33 cellular contexts compared by ENCODE assay signal in genomic region chr13:94996445-94996844, GRCh38.
"Had no signal": no experiment of that assay in that cellular context is flagged by ENCODE, and none has a peak within 500 bp of the region (broad histone marks: within the 10 kb centered on the region; RNA-seq: fewer than 3 reads in every experiment).

No MANE protein-coding gene starts in this region.

- H3K27ac Mint-ChIP-seq: activated B cell treated with CpG ODN at 0.5 μM for 24 hours; activated CD4-positive, alpha-beta memory T cell treated with anti-CD3 and anti-CD28 coated beads for 36 hours; activated naive CD8-positive, alpha-beta T cell treated with anti-CD3 and anti-CD28 coated beads for 36 hours; activated T-cell treated with anti-CD3 and anti-CD28 coated beads, Interleukin-2, amount 50 U/mL, for 72 hours; activated T-helper 17 cell treated with anti-CD3 and anti-CD28 coated beads, Interleukin-2, amount 50 U/mL, for 72 hours; T-helper 1 cell treated with Interleukin-12 subunit alpha and Interleukin-12 subunit beta and Interleukin-4 antibody, amounts not matched to agents 30 μg/mL and 1 μg/mL, for 36 hours; T-helper 2 cell treated with Interferon-gamma antibody and Interleukin-4, amounts not matched to agents 5 μg/mL and 100 μg/mL, for 36 hours had no signal

- H3K4me1 Mint-ChIP-seq: activated B cell treated with CpG ODN at 0.5 μM for 24 hours; activated naive CD8-positive, alpha-beta T cell treated with anti-CD3 and anti-CD28 coated beads for 36 hours; activated T-helper 17 cell treated with anti-CD3 and anti-CD28 coated beads, Interleukin-2, amount 50 U/mL, for 72 hours had no signal

- H2AFZ ChIP-seq: PC-9 had no signal

- H3K4me3 ChIP-seq: MG63, PC-9 had no signal

- H3K4me3 Mint-ChIP-seq: activated B cell treated with CpG ODN at 0.5 μM for 24 hours; activated CD4-positive, alpha-beta memory T cell treated with anti-CD3 and anti-CD28 coated beads for 36 hours; activated naive CD8-positive, alpha-beta T cell treated with anti-CD3 and anti-CD28 coated beads for 36 hours; activated T-cell treated with anti-CD3 and anti-CD28 coated beads, Interleukin-2, amount 50 U/mL, for 72 hours; activated T-helper 17 cell treated with anti-CD3 and anti-CD28 coated beads, Interleukin-2, amount 50 U/mL, for 72 hours; T-helper 1 cell treated with Interleukin-12 subunit alpha and Interleukin-12 subunit beta and Interleukin-4 antibody, amounts not matched to agents 30 μg/mL and 1 μg/mL, for 36 hours; T-helper 2 cell treated with Interferon-gamma antibody and Interleukin-4, amounts not matched to agents 5 μg/mL and 100 μg/mL, for 36 hours had no signal

- H3K9me3 ChIP-seq: MG63 had no signal

- H3K9me3 Mint-ChIP-seq: activated CD4-positive, alpha-beta memory T cell treated with anti-CD3 and anti-CD28 coated beads for 36 hours; activated naive CD8-positive, alpha-beta T cell treated with anti-CD3 and anti-CD28 coated beads for 36 hours; activated T-cell treated with anti-CD3 and anti-CD28 coated beads, Interleukin-2, amount 50 U/mL, for 72 hours; activated T-helper 17 cell treated with anti-CD3 and anti-CD28 coated beads, Interleukin-2, amount 50 U/mL, for 72 hours; T-helper 1 cell treated with Interleukin-12 subunit alpha and Interleukin-12 subunit beta and Interleukin-4 antibody, amounts not matched to agents 30 μg/mL and 1 μg/mL, for 36 hours; T-helper 2 cell treated with Interferon-gamma antibody and Interleukin-4, amounts not matched to agents 5 μg/mL and 100 μg/mL, for 36 hours had no signal

- H3K27me3 ChIP-seq: brain microvascular endothelial cell had no signal

- H3K36me3 ChIP-seq: brain microvascular endothelial cell, MG63 had no signal

- H3K27ac ChIP-seq: brain microvascular endothelial cell, PC-9 had no signal

- ATAC-seq: activated T-helper 17 cell treated with anti-CD3 and anti-CD28 coated beads, Interleukin-2, amount 50 U/mL, for 72 hours had no signal

- DNase-seq: activated B cell treated with CpG ODN at 0.5 μM for 24 hours; activated CD4-positive, alpha-beta memory T cell treated with anti-CD3 and anti-CD28 coated beads for 36 hours; activated CD4-positive, alpha-beta T cell treated with anti-CD3 and anti-CD28 coated beads for 4 hours; activated CD4-positive, alpha-beta T cell treated with anti-CD3 and anti-CD28 coated beads, Interleukin-2, amount 50 U/mL, for 1 hour; activated CD4-positive, CD25-positive, alpha-beta regulatory T cell treated with anti-CD3 and anti-CD28 coated beads, Interleukin-2, amount 50 U/mL, for 72 hours; activated CD8-positive, alpha-beta memory T cell treated with anti-CD3 and anti-CD28 coated beads, Interleukin-2, amount 50 U/mL, for 48 hours; activated effector memory CD4-positive, alpha-beta T cell treated with anti-CD3 and anti-CD28 coated beads, Interleukin-2, amount 50 U/mL, for 16 hours; activated naive CD4-positive, alpha-beta T cell; activated naive CD4-positive, alpha-beta T cell treated with anti-CD3 and anti-CD28 coated beads, Interleukin-2, amount 50 U/mL, for 16 hours; activated naive CD8-positive, alpha-beta T cell treated with anti-CD3 and anti-CD28 coated beads for 36 hours; activated T-cell treated with anti-CD3 and anti-CD28 coated beads, Interleukin-2, amount 50 U/mL, for 72 hours; amniotic stem cell; aorta; brain microvascular endothelial cell; central memory CD4-positive, alpha-beta T cell; Kasumi-1; KG1; MG63; NCI-H1048; NCI-H1105 treated with DMSO at 0.1 percent for 48 hours; NCI-H1436; NCI-H1694; NCI-H1930; NCI-H2081 treated with DMSO at 0.1 percent for 48 hours; NCI-H226; NCI-H446 treated with DMSO at 0.1 percent for 48 hours; NCI-H69; NK-92 treated with Interleukin-12 subunit alpha and Interleukin-12 subunit beta, amount 100 ng/mL, for 24 hours; PC-9; Right ventricle myocardium superior had no signal

- H3K36me3 Mint-ChIP-seq: activated CD4-positive, alpha-beta memory T cell treated with anti-CD3 and anti-CD28 coated beads for 36 hours; activated naive CD8-positive, alpha-beta T cell treated with anti-CD3 and anti-CD28 coated beads for 36 hours had no signal

- H3K4me2 ChIP-seq: PC-9 had no signal
